Comparison of ENCODE assay signal across 1 cellular context in the genomic region with DNA sequence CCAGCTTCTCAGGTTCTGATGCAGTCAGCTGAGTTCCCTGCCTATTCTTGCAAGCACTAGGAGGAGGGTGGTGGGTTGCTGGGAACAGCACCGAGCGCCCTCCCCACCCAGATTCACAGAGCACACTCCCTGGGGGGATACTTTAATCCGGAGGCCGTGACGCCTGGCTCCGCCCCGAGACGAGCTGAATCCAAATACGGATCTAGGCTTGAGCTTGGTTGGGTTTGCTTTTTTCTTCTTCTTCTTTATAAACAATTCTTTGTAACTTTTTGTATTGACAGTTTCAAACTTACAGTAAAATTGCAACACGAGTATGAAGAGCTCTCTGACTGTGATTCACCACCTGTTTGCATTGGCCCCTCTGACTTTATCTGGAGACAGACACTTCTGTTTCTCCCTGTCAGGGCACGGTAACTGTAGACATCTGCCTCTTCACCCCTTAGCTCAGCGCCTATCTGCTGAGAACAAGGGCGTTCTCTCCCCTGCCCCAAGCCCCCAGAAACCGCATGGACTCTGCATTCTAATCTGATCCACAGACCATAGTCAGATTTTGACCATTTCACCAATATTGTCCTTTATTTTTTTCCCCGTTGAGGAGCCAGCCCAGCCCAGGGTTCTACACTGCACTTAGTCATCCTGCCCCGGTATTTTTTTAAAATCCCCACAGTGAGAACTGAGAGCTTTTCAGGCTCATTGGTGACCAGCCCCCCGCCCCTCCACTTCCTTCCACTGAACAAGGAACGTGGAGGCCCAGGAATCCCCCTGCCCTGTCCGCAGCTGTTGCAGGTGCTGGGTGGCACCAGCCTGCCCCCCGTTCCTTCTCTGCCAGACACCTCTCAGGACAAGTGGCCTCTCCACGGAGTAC.
TF ChIP-seq lines count a peak whose summit lies in the region.

No MANE protein-coding gene starts in this region.

TF ChIP-seq in HepG2, 621 proteins besides CTCF, POLR2A, EP300 and RAD21 (continues in another document):
- TF ChIP-seq NFRKB (IDR thresholded peaks at IDR 0.05) (no peak), ZNF652 (CRISPR knock-in tag; IDR thresholded peaks at IDR 0.05; ENCODE audit: borderline replicate concordance, low read depth) (no peak), ZNF207 (IDR thresholded peaks at IDR 0.05; ENCODE audit: borderline replicate concordance) (no peak), ZBTB8A (CRISPR knock-in tag; IDR thresholded peaks at IDR 0.05; ENCODE audit: borderline replicate concordance, low read depth) (no peak), ZNF343 (CRISPR knock-in tag; IDR thresholded peaks at IDR 0.05) (no peak), NFATC3 (CRISPR knock-in tag; IDR thresholded peaks at IDR 0.05) (no peak), TEAD3 (CRISPR knock-in tag; optimal IDR thresholded peaks at IDR 0.05; ENCODE audit: borderline replicate concordance) (no peak), HOXA3 (CRISPR knock-in tag; IDR thresholded peaks at IDR 0.05) (no peak), MEIS2 (CRISPR knock-in tag; IDR thresholded peaks at IDR 0.05) (no peak), HCFC1 (IDR thresholded peaks at IDR 0.05; ENCODE audit: low read depth, low read length) (no peak), ZNF143 (CRISPR knock-in tag; IDR thresholded peaks at IDR 0.05) (no peak), ZNF530 (CRISPR knock-in tag; IDR thresholded peaks at IDR 0.05; ENCODE audit: low read depth) (no peak), HHEX (CRISPR knock-in tag; IDR thresholded peaks at IDR 0.05) (no peak), ZMYM2 (CRISPR knock-in tag; IDR thresholded peaks at IDR 0.05) (no peak), ZFYVE20 (CRISPR knock-in tag; IDR thresholded peaks at IDR 0.05; ENCODE audit: borderline replicate concordance, low read depth) (no peak), SMAD9 (CRISPR knock-in tag; IDR thresholded peaks at IDR 0.05) (no peak), TAF1 (CRISPR knock-in tag; IDR thresholded peaks at IDR 0.05) (no peak), ARHGAP35 (CRISPR knock-in tag; IDR thresholded peaks at IDR 0.05; ENCODE audit: borderline replicate concordance) (no peak), FOXM1 (CRISPR knock-in tag; IDR thresholded peaks at IDR 0.05) (no peak), SOX13 (IDR thresholded peaks at IDR 0.05) (no peak), SOX13 (CRISPR knock-in tag; conservative IDR thresholded peaks at IDR 0.05 in 1 of 2, IDR thresholded peaks at IDR 0.05 in 1 of 2) (no peak), NCOA2 (CRISPR knock-in tag; IDR thresholded peaks at IDR 0.05) (no peak), JDP2 (CRISPR knock-in tag; IDR thresholded peaks at IDR 0.05; ENCODE audit: borderline replicate concordance) (no peak), CEBPB (IDR thresholded peaks at IDR 0.05; ENCODE audit: borderline replicate concordance, low read depth, low read length) (peak; percentile 60; the same call in 1 of the 2 replicates), MXD4 (CRISPR knock-in tag; IDR thresholded peaks at IDR 0.05) (no peak), SAP130 (CRISPR knock-in tag; IDR thresholded peaks at IDR 0.05; ENCODE audit: low read depth) (peak; percentile 55), ZNF20 (CRISPR knock-in tag; IDR thresholded peaks at IDR 0.05) (no peak), KDM2A (CRISPR knock-in tag; IDR thresholded peaks at IDR 0.05; ENCODE audit: borderline replicate concordance, low read depth) (peak; percentile 14; the same call in 1 of the 2 replicates), PHF5A (CRISPR knock-in tag; IDR thresholded peaks at IDR 0.05; ENCODE audit: low read depth, unreplicated experiment) (no peak), SRY (CRISPR knock-in tag; IDR thresholded peaks at IDR 0.05) (no peak), SMC3 (IDR thresholded peaks at IDR 0.05; ENCODE audit: low read length) (no peak), HNRNPL (IDR thresholded peaks at IDR 0.05; ENCODE audit: low read depth, low read length) (no peak)
- TF ChIP-seq, protein P1, sequence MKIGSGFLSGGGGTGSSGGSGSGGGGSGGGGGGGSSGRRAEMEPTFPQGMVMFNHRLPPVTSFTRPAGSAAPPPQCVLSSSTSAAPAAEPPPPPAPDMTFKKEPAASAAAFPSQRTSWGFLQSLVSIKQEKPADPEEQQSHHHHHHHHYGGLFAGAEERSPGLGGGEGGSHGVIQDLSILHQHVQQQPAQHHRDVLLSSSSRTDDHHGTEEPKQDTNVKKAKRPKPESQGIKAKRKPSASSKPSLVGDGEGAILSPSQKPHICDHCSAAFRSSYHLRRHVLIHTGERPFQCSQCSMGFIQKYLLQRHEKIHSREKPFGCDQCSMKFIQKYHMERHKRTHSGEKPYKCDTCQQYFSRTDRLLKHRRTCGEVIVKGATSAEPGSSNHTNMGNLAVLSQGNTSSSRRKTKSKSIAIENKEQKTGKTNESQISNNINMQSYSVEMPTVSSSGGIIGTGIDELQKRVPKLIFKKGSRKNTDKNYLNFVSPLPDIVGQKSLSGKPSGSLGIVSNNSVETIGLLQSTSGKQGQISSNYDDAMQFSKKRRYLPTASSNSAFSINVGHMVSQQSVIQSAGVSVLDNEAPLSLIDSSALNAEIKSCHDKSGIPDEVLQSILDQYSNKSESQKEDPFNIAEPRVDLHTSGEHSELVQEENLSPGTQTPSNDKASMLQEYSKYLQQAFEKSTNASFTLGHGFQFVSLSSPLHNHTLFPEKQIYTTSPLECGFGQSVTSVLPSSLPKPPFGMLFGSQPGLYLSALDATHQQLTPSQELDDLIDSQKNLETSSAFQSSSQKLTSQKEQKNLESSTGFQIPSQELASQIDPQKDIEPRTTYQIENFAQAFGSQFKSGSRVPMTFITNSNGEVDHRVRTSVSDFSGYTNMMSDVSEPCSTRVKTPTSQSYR (CRISPR knock-in tag; IDR thresholded peaks at IDR 0.05; ENCODE audit: borderline replicate concordance): no peak
- TF ChIP-seq, protein P2, sequence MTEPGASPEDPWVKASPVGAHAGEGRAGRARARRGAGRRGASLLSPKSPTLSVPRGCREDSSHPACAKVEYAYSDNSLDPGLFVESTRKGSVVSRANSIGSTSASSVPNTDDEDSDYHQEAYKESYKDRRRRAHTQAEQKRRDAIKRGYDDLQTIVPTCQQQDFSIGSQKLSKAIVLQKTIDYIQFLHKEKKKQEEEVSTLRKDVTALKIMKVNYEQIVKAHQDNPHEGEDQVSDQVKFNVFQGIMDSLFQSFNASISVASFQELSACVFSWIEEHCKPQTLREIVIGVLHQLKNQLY (CRISPR knock-in tag; IDR thresholded peaks at IDR 0.05): no peak
- TF ChIP-seq, protein P3, sequence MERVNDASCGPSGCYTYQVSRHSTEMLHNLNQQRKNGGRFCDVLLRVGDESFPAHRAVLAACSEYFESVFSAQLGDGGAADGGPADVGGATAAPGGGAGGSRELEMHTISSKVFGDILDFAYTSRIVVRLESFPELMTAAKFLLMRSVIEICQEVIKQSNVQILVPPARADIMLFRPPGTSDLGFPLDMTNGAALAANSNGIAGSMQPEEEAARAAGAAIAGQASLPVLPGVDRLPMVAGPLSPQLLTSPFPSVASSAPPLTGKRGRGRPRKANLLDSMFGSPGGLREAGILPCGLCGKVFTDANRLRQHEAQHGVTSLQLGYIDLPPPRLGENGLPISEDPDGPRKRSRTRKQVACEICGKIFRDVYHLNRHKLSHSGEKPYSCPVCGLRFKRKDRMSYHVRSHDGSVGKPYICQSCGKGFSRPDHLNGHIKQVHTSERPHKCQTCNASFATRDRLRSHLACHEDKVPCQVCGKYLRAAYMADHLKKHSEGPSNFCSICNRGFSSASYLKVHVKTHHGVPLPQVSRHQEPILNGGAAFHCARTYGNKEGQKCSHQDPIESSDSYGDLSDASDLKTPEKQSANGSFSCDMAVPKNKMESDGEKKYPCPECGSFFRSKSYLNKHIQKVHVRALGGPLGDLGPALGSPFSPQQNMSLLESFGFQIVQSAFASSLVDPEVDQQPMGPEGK (CRISPR knock-in tag; IDR thresholded peaks at IDR 0.05): peak; percentile 46; the same call in 1 of the 2 replicates
- TF ChIP-seq, protein P4, sequence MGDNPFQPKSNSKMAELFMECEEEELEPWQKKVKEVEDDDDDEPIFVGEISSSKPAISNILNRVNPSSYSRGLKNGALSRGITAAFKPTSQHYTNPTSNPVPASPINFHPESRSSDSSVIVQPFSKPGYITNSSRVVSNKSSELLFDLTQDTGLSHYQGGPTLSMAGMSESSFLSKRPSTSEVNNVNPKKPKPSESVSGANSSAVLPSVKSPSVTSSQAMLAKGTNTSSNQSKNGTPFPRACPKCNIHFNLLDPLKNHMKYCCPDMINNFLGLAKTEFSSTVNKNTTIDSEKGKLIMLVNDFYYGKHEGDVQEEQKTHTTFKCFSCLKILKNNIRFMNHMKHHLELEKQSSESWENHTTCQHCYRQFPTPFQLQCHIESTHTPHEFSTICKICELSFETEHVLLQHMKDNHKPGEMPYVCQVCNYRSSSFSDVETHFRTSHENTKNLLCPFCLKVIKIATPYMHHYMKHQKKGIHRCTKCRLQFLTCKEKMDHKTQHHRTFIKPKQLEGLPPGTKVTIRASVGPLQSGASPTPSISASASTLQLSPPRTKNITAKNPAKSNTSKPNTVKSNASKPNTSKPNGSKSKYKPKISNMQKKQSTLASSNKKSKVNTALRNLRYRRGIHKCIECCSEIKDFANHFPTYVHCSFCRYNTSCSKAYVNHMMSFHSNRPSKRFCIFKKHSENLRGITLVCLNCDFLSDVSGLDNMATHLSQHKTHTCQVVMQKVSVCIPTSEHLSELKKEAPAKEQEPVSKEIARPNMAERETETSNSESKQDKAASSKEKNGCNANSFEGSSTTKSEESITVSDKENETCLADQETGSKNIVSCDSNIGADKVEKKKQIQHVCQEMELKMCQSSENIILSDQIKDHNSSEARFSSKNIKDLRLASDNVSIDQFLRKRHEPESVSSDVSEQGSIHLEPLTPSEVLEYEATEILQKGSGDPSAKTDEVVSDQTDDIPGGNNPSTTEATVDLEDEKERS (CRISPR knock-in tag; IDR thresholded peaks at IDR 0.05): no peak
- TF ChIP-seq, protein P5, sequence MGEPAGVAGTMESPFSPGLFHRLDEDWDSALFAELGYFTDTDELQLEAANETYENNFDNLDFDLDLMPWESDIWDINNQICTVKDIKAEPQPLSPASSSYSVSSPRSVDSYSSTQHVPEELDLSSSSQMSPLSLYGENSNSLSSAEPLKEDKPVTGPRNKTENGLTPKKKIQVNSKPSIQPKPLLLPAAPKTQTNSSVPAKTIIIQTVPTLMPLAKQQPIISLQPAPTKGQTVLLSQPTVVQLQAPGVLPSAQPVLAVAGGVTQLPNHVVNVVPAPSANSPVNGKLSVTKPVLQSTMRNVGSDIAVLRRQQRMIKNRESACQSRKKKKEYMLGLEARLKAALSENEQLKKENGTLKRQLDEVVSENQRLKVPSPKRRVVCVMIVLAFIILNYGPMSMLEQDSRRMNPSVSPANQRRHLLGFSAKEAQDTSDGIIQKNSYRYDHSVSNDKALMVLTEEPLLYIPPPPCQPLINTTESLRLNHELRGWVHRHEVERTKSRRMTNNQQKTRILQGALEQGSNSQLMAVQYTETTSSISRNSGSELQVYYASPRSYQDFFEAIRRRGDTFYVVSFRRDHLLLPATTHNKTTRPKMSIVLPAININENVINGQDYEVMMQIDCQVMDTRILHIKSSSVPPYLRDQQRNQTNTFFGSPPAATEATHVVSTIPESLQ (CRISPR knock-in tag; conservative IDR thresholded peaks at IDR 0.05): no peak
- TF ChIP-seq, protein P6, sequence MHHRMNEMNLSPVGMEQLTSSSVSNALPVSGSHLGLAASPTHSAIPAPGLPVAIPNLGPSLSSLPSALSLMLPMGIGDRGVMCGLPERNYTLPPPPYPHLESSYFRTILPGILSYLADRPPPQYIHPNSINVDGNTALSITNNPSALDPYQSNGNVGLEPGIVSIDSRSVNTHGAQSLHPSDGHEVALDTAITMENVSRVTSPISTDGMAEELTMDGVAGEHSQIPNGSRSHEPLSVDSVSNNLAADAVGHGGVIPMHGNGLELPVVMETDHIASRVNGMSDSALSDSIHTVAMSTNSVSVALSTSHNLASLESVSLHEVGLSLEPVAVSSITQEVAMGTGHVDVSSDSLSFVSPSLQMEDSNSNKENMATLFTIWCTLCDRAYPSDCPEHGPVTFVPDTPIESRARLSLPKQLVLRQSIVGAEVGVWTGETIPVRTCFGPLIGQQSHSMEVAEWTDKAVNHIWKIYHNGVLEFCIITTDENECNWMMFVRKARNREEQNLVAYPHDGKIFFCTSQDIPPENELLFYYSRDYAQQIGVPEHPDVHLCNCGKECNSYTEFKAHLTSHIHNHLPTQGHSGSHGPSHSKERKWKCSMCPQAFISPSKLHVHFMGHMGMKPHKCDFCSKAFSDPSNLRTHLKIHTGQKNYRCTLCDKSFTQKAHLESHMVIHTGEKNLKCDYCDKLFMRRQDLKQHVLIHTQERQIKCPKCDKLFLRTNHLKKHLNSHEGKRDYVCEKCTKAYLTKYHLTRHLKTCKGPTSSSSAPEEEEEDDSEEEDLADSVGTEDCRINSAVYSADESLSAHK (CRISPR knock-in tag; IDR thresholded peaks at IDR 0.05; ENCODE audit: borderline replicate concordance): no peak
- TF ChIP-seq, protein P7, sequence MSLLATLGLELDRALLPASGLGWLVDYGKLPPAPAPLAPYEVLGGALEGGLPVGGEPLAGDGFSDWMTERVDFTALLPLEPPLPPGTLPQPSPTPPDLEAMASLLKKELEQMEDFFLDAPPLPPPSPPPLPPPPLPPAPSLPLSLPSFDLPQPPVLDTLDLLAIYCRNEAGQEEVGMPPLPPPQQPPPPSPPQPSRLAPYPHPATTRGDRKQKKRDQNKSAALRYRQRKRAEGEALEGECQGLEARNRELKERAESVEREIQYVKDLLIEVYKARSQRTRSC (CRISPR knock-in tag; IDR thresholded peaks at IDR 0.05; ENCODE audit: low read depth): no peak
- TF ChIP-seq, protein P8, sequence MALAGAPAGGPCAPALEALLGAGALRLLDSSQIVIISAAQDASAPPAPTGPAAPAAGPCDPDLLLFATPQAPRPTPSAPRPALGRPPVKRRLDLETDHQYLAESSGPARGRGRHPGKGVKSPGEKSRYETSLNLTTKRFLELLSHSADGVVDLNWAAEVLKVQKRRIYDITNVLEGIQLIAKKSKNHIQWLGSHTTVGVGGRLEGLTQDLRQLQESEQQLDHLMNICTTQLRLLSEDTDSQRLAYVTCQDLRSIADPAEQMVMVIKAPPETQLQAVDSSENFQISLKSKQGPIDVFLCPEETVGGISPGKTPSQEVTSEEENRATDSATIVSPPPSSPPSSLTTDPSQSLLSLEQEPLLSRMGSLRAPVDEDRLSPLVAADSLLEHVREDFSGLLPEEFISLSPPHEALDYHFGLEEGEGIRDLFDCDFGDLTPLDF (CRISPR knock-in tag; IDR thresholded peaks at IDR 0.05): no peak
- TF ChIP-seq, protein P9, sequence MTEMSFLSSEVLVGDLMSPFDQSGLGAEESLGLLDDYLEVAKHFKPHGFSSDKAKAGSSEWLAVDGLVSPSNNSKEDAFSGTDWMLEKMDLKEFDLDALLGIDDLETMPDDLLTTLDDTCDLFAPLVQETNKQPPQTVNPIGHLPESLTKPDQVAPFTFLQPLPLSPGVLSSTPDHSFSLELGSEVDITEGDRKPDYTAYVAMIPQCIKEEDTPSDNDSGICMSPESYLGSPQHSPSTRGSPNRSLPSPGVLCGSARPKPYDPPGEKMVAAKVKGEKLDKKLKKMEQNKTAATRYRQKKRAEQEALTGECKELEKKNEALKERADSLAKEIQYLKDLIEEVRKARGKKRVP (CRISPR knock-in tag; IDR thresholded peaks at IDR 0.05): no peak
- TF ChIP-seq, protein P10, sequence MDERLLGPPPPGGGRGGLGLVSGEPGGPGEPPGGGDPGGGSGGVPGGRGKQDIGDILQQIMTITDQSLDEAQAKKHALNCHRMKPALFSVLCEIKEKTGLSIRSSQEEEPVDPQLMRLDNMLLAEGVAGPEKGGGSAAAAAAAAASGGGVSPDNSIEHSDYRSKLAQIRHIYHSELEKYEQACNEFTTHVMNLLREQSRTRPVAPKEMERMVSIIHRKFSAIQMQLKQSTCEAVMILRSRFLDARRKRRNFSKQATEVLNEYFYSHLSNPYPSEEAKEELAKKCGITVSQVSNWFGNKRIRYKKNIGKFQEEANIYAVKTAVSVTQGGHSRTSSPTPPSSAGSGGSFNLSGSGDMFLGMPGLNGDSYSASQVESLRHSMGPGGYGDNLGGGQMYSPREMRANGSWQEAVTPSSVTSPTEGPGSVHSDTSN (CRISPR knock-in tag; IDR thresholded peaks at IDR 0.05): no peak
